8 cellular contexts compared by ENCODE assay signal in genomic region chr9:71911908-71912325, GRCh38. TPM values are rescaled to one million over a fixed set of nuclear protein-coding genes. Genes with fewer than 3 reads are reported as not detected.
DNase-seq lines count a peak whose midpoint lies in the region; ATAC-seq and TF ChIP-seq lines count a peak whose summit lies in the region.

No MANE protein-coding gene starts in this region.

- H3K27me3 ChIP-seq in BE2C (no peaks in the 10 kb centered on the region), MG63 (no peaks in the 10 kb centered on the region)

- peak overlapping the region; percentile 97 for H3K4me3 ChIP-seq in BE2C (ENCODE audit: low read depth, low read length)
- H3K4me3 ChIP-seq in MG63 = peak overlapping the region; percentile 79

- TF ChIP-seq CTCF in BE2C (IDR thresholded peaks at IDR 0.05; ENCODE audit: low read depth, low read length) = no peak

- H3K9me3 ChIP-seq in BE2C (no peaks in the 10 kb centered on the region), MG63 (no peaks in the 10 kb centered on the region)

- H3K4me3 Mint-ChIP-seq in naive B cell = peak overlapping the region; percentile 94 to 100 (median 100)

- DNase-seq in BE2C (no peak), MG63 (no peak), dermis microvascular lymphatic vessel endothelial cell (ENCODE audit: low read depth in 2 of 2) (peak; percentile 90 to 94), naive B cell (no peak), NCI-H1436 treated with DMSO at 0.1 percent for 48 hours (lab: John Stamatoyannopoulos, UW) (no peak)
- DNase-seq in activated CD4-positive, alpha-beta T cell treated with anti-CD3 and anti-CD28 coated beads, Interleukin-2, amount 50 U/mL, for 48 hours = no peak

- H3K36me3 Mint-ChIP-seq in naive B cell = peaks cover 0 to 7% of the 10 kb centered on the region in 2 donors

- no peaks in the 10 kb centered on the region for H3K9me3 Mint-ChIP-seq in naive B cell

- ATAC-seq in naive B cell (ENCODE audit: low read depth in 2 of 2) (no peak), HG03025 (IDR thresholded peaks at IDR 0.05; ENCODE audit: low FRiP score, unreplicated experiment) (no peak), GM19467 (IDR thresholded peaks at IDR 0.05; ENCODE audit: unreplicated experiment) (no peak)

- H3K4me1 ChIP-seq in BE2C = no peaks in the 10 kb centered on the region

- no peaks in the 10 kb centered on the region; the same call in 1 of the 2 replicates for H3K36me3 ChIP-seq in BE2C
- H3K36me3 ChIP-seq in MG63 = no peaks in the 10 kb centered on the region

- H3K27ac Mint-ChIP-seq in naive B cell = peak overlapping the region; percentile 93 to 99 (median 98)

- H3K27me3 Mint-ChIP-seq in naive B cell = no peaks in the 10 kb centered on the region

- H3K4me1 Mint-ChIP-seq in naive B cell = peaks cover 37 to 64% (median 60%) of the 10 kb centered on the region in 3 donors

RNA-seq across cellular contexts. Expression of gene C9orf85, which starts 0.5 kb away (rescaled TPM):
- 4.5 TPM for polyA plus RNA-seq in BE2C (2012; ENCODE audit: insufficient read depth, insufficient read length, low read depth)
- 4.6 and 9.4 TPM in 2 replicates for total RNA-seq in MG63 (2014; rRNA removed; shearing (Covaris generic); ENCODE audit: low replicate concordance)
- total RNA-seq in dermis microvascular lymphatic vessel endothelial cell = 13.0 TPM in 2 replicates
- 10 to 100 TPM in 4 of 6 donors, 1 to 10 TPM in 2; 2.1 to 15.7 (median 11.6) TPM for polyA plus RNA-seq in naive B cell (ENCODE audit: low read depth in 6 of 6)

RNA-seq across cellular contexts. Expression of gene ABHD17B, which starts 0.9 kb away (rescaled TPM):
- polyA plus RNA-seq in BE2C (2012; ENCODE audit: insufficient read depth, insufficient read length, low read depth) = 11.3 TPM
- 10.8 and 11.4 TPM in 2 replicates for total RNA-seq in MG63 (2014; rRNA removed; shearing (Covaris generic); ENCODE audit: low replicate concordance)
- 63.8 and 127 TPM in 2 replicates for total RNA-seq in dermis microvascular lymphatic vessel endothelial cell
- polyA plus RNA-seq in naive B cell (ENCODE audit: low read depth in 6 of 6) = 10 to 100 TPM; 47.4 to 83.9 (median 60.2) TPM

Comparison
In these comparisons a context has a peak if more than half of its experiments do, and no peak if none do; other contexts are left out.
1. DNase-seq: peak in dermis microvascular lymphatic vessel endothelial cell (2 of 2); none in BE2C (single experiment), MG63 (single experiment), naive B cell (single experiment), NCI-H1436 treated with DMSO at 0.1 percent for 48 hours (single experiment) and activated CD4-positive, alpha-beta T cell treated with anti-CD3 and anti-CD28 coated beads, Interleukin-2, amount 50 U/mL, for 48 hours (0 of 2).